Comparison of ENCODE assay signal across 8 cellular contexts in genomic region chr2:223761749-223762148, GRCh38.
DNase-seq lines count a peak whose midpoint lies in the region; ATAC-seq and TF ChIP-seq lines count a peak whose summit lies in the region.
"Not testable (repeated sequence)": the region's sequence is repeated elsewhere in the genome, so short reads cannot be mapped to it uniquely, and the experiment has no call there.

No MANE protein-coding gene starts in this region.

- TF ChIP-seq POLR2A in GM18505 (IDR thresholded peaks at IDR 0.05; ENCODE audit: borderline replicate concordance, extremely low read depth, insufficient read depth, insufficient read length): not testable (repeated sequence)

- H3K27ac Mint-ChIP-seq in activated CD4-positive, alpha-beta T cell treated with anti-CD3 and anti-CD28 coated beads, Interleukin-2, amount 10 ng/mL, durations not matched to agents 24 days and 14 days: peak overlapping the region; percentile 78
- peak overlapping the region; percentile 42 for H3K27ac Mint-ChIP-seq in stimulated activated naive B cell treated with anti-CD40 and anti-IgM and Interleukin-4, amounts not matched to agents 10 μg/mL and 1 μg/mL and 100 μg/mL, for 72 hours

- H3K4me1 Mint-ChIP-seq in activated CD4-positive, alpha-beta T cell treated with anti-CD3 and anti-CD28 coated beads, Interleukin-2, amount 10 ng/mL, durations not matched to agents 24 days and 14 days: peaks cover 25% of the 10 kb centered on the region
- peaks cover 4 to 10% of the 10 kb centered on the region in 2 donors for H3K4me1 Mint-ChIP-seq in stimulated activated naive B cell treated with anti-CD40 and anti-IgM and Interleukin-4, amounts not matched to agents 10 μg/mL and 1 μg/mL and 100 μg/mL, for 72 hours

- H3K9me3 Mint-ChIP-seq in activated CD4-positive, alpha-beta T cell treated with anti-CD3 and anti-CD28 coated beads, Interleukin-2, amount 10 ng/mL, durations not matched to agents 24 days and 14 days; stimulated activated naive B cell treated with anti-CD40 and anti-IgM and Interleukin-4, amounts not matched to agents 10 μg/mL and 1 μg/mL and 100 μg/mL, for 72 hours: not testable (repeated sequence)

- 87 to 92% methylated on average over 7 of the region's 7 CpGs for WGBS in esophagus, 2 donors

- not testable (repeated sequence) for H3K4me1 ChIP-seq in esophagus (ENCODE audit: control insufficient read depth in 2 of 2, insufficient read depth in 2 of 2, low read length in 1 of 2)

- H3K27me3 ChIP-seq in esophagus (ENCODE audit: control insufficient read depth in 1 of 2, insufficient read depth in 2 of 2, low read length in 2 of 2): not testable (repeated sequence)

- not testable (repeated sequence) for DNase-seq in activated CD4-positive, alpha-beta T cell treated with anti-CD3 and anti-CD28 coated beads, Interleukin-2, amount 10 ng/mL, durations not matched to agents 24 days and 14 days; stimulated activated naive B cell treated with anti-CD40 and anti-IgM and Interleukin-4, amounts not matched to agents 10 μg/mL and 1 μg/mL and 100 μg/mL, for 72 hours

- not testable (repeated sequence) for H3K4me3 Mint-ChIP-seq in activated CD4-positive, alpha-beta T cell treated with anti-CD3 and anti-CD28 coated beads, Interleukin-2, amount 10 ng/mL, durations not matched to agents 24 days and 14 days; stimulated activated naive B cell treated with anti-CD40 and anti-IgM and Interleukin-4, amounts not matched to agents 10 μg/mL and 1 μg/mL and 100 μg/mL, for 72 hours

- intact Hi-C loops in activated CD4-positive, alpha-beta T cell treated with anti-CD3 and anti-CD28 coated beads, Interleukin-2, amount 10 ng/mL, durations not matched to agents 24 days and 14 days (cut with micrococcal nuclease): loop anchor here (2.0 to 5.0 kb wide), 2 partner anchors 179 to 196 kb away; partner anchors contain the start of gene MRPL44

- H3K4me3 ChIP-seq in esophagus (ENCODE audit: low read depth in 1 of 2, low read length in 2 of 2): not testable (repeated sequence)

- not testable (repeated sequence) for H3K36me3 Mint-ChIP-seq in activated CD4-positive, alpha-beta T cell treated with anti-CD3 and anti-CD28 coated beads, Interleukin-2, amount 10 ng/mL, durations not matched to agents 24 days and 14 days (ENCODE audit: low read depth)
- H3K36me3 Mint-ChIP-seq in stimulated activated naive B cell treated with anti-CD40 and anti-IgM and Interleukin-4, amounts not matched to agents 10 μg/mL and 1 μg/mL and 100 μg/mL, for 72 hours: peaks cover 25 to 32% of the 10 kb centered on the region in 2 donors

- H3K36me3 ChIP-seq in esophagus (ENCODE audit: control insufficient read depth in 2 of 2, insufficient read depth in 2 of 2, low read length in 1 of 2): not testable (repeated sequence)

- H3K27me3 Mint-ChIP-seq in activated CD4-positive, alpha-beta T cell treated with anti-CD3 and anti-CD28 coated beads, Interleukin-2, amount 10 ng/mL, durations not matched to agents 24 days and 14 days; stimulated activated naive B cell treated with anti-CD40 and anti-IgM and Interleukin-4, amounts not matched to agents 10 μg/mL and 1 μg/mL and 100 μg/mL, for 72 hours: not testable (repeated sequence)

- H3K9me3 ChIP-seq in esophagus (ENCODE audit: control insufficient read depth in 2 of 2, insufficient read depth in 1 of 2, low read depth in 1 of 2, low read length in 1 of 2): not testable (repeated sequence)

- peak; percentile 47 for ATAC-seq in GM18505 (IDR thresholded peaks at IDR 0.05; ENCODE audit: unreplicated experiment)
- peak; percentile 80 for ATAC-seq in GM19395 (IDR thresholded peaks at IDR 0.05; ENCODE audit: unreplicated experiment)
- peak; percentile 62 for ATAC-seq in GM21737 (IDR thresholded peaks at IDR 0.05; ENCODE audit: unreplicated experiment)
- ATAC-seq in HG03039 (IDR thresholded peaks at IDR 0.05; ENCODE audit: unreplicated experiment): peak; percentile 60
- ATAC-seq in HG03469 (IDR thresholded peaks at IDR 0.05; ENCODE audit: unreplicated experiment): peak; percentile 48
- not testable (repeated sequence) for ATAC-seq in stimulated activated naive B cell treated with anti-CD40 and anti-IgM and Interleukin-4, amounts not matched to agents 10 μg/mL and 1 μg/mL and 100 μg/mL, for 72 hours (replicated peaks)

- H3K27ac ChIP-seq in esophagus (ENCODE audit: low read depth in 2 of 2, low read length in 1 of 2): peak overlapping the region; percentile 81 to 89
